ENCODE assay signal across 10 cellular contexts in the genomic region with DNA sequence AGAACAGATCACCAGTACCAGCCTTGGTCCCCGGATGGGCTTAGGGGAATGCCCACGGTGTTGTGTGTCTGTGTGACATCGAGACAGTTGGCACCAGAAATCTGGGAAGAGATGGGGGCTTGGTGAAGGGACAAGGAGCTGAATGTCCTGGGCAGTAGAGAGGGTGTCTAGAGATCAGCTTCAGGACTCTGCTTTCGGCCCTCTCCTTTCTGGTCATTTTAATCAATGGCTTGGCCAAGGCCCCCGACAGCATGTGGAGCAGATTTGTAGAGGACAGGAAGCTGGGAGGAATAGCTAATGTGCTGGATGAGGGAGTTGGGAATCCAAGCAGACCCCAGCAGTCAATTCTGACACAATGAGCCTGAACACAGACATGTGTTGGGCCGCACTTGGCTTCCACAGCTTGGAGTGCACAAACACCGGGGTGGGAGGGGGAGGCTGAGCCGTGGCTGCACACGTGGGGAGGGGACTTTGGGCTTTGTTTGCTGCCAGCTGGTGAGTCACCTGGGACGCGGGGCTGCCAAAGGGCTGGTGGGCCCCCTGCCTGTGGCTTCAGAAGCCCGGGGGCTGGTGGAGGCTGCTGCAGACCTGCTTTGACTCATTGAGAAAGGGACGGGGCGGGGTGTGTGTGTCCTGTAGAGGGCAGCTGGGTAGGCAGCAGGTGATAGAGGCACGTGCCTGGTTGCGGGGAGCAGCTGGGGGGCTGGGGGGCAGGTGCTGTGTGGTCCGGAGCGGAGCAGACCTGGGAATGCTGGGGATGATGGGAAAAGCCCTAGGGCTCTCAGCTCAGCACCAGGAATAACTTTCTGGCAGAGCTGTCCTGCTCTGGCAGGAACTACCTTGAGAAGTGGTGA. TPM values are rescaled to one million over a fixed set of nuclear protein-coding genes. Genes with fewer than 3 reads are reported as not detected.
DNase-seq lines count a peak whose midpoint lies in the region; ATAC-seq and TF ChIP-seq lines count a peak whose summit lies in the region.
"Had no signal": no experiment of that assay in that cellular context is flagged by ENCODE, and none has a peak within 500 bp of the region (broad histone marks: within the 10 kb centered on the region; RNA-seq: fewer than 3 reads in every experiment).

No MANE protein-coding gene starts in this region.

- peak overlapping the region in 4 of 5 experiments; percentile 16 to 27 (median 22) for H3K4me3 Mint-ChIP-seq in brain
- H3K4me3 Mint-ChIP-seq: activated naive CD4-positive, alpha-beta T cell treated with anti-CD3 and anti-CD28 coated beads, Interleukin-2, amount 10 ng/mL, durations not matched to agents 7 days and 5 days had no signal

- ATAC-seq in omental fat pad (ENCODE audit: low FRiP score) = peak; percentile 66
- no peak for ATAC-seq in HG03097 (IDR thresholded peaks at IDR 0.05; ENCODE audit: low FRiP score, unreplicated experiment)

- H3K9me3 Mint-ChIP-seq in brain = no peaks in the 10 kb centered on the region
- H3K9me3 Mint-ChIP-seq: activated naive CD4-positive, alpha-beta T cell treated with anti-CD3 and anti-CD28 coated beads, Interleukin-2, amount 10 ng/mL, durations not matched to agents 7 days and 5 days had no signal

- DNase-seq in DMS 273 (lab: John Stamatoyannopoulos, UW; ENCODE audit: unreplicated experiment) (peak; percentile 90), NCI-H128 (lab: John Stamatoyannopoulos, UW; ENCODE audit: unreplicated experiment) (peak; percentile 42), omental fat pad (ENCODE audit: low spot score) (no peak), LoVo (ENCODE audit: low spot score) (no peak), HCEC 1CT (no peak), occipital lobe (lab: John Stamatoyannopoulos, UW) (no peak)
- DNase-seq: activated naive CD4-positive, alpha-beta T cell treated with anti-CD3 and anti-CD28 coated beads, Interleukin-2, amount 10 ng/mL, durations not matched to agents 7 days and 5 days; stimulated activated CD4-positive, alpha-beta T cell treated with anti-CD3 and anti-CD28 coated beads, Interleukin-4, amount 100 ng/mL, for 1 hour had no signal

- TF ChIP-seq CTCF in brain (conservative IDR thresholded peaks at IDR 0.05) (no peak), omental fat pad (IDR thresholded peaks at IDR 0.05) (no peak)

- no peaks in the 10 kb centered on the region for H3K36me3 Mint-ChIP-seq in brain
- H3K36me3 Mint-ChIP-seq: activated naive CD4-positive, alpha-beta T cell treated with anti-CD3 and anti-CD28 coated beads, Interleukin-2, amount 10 ng/mL, durations not matched to agents 7 days and 5 days had no signal

- H3K4me1 Mint-ChIP-seq in brain = peaks cover 74% of the 10 kb centered on the region
- H3K4me1 Mint-ChIP-seq: activated naive CD4-positive, alpha-beta T cell treated with anti-CD3 and anti-CD28 coated beads, Interleukin-2, amount 10 ng/mL, durations not matched to agents 7 days and 5 days had no signal

- H3K27me3 Mint-ChIP-seq in brain = peaks cover 14% of the 10 kb centered on the region

- peak overlapping the region; percentile 86 to 91 (median 91) for H3K27ac Mint-ChIP-seq in brain
- H3K27ac Mint-ChIP-seq: activated naive CD4-positive, alpha-beta T cell treated with anti-CD3 and anti-CD28 coated beads, Interleukin-2, amount 10 ng/mL, durations not matched to agents 7 days and 5 days had no signal

RNA-seq across cellular contexts. Expression of a gene that starts 20.9 kb away (rescaled TPM):
- polyA plus RNA-seq in brain (ENCODE audit: insufficient read depth, low read depth, low replicate concordance) = 0.17 TPM
- total RNA-seq in omental fat pad (under 1 TPM in 3 of 4 donors, not detected in 1; 0.19 to 0.63 (median 0.48) TPM), occipital lobe (not detected)

RNA-seq across cellular contexts. Expression of a gene that starts 59.5 kb away (rescaled TPM):
- 3.6 TPM for polyA plus RNA-seq in brain (ENCODE audit: insufficient read depth, low read depth, low replicate concordance)
- total RNA-seq in omental fat pad (100 to 1,000 TPM in 3 of 4 donors, 10 to 100 TPM in 1; 99.8 to 440 (median 251) TPM), occipital lobe (1.2 TPM)

Comparison
In these comparisons a context has a peak if more than half of its experiments do, and no peak if none do; other contexts are left out.
1. DNase-seq: peak in DMS 273 (single experiment) and NCI-H128 (single experiment); none in omental fat pad (single experiment), LoVo (single experiment), HCEC 1CT (single experiment) and occipital lobe (single experiment).
2. RNA of a gene that starts 59.5 kb away (total RNA-seq): 99.8 to 440 TPM in omental fat pad; 1.2 TPM in occipital lobe (single experiment); every median in the first group is over 10 times any median in the second.